Comparison of ENCODE assay signal across 9 cellular contexts in genomic region chrX:47191806-47192401, GRCh38.
DNase-seq lines count a peak whose midpoint lies in the region; FAIRE-seq and TF ChIP-seq lines count a peak whose summit lies in the region.
"Had no signal": no experiment of that assay in that cellular context is flagged by ENCODE, and none has a peak within 500 bp of the region (broad histone marks: within the 10 kb centered on the region; RNA-seq: fewer than 3 reads in every experiment).

No MANE protein-coding gene starts in this region.

- H3K9me3 ChIP-seq in MM.1S (replicated peaks; ENCODE audit: insufficient read depth, low read length) = no peaks in the 10 kb centered on the region

- peaks cover 41% of the 10 kb centered on the region for H3K79me2 ChIP-seq in MM.1S (ENCODE audit: low read length)

- H3K27ac ChIP-seq in MM.1S (ENCODE audit: low read length) = peak overlapping the region; percentile 61; the same call in 1 of the 2 replicates

- no peaks in the 10 kb centered on the region for H4K20me1 ChIP-seq in MM.1S (ENCODE audit: insufficient read depth, low read length)

- peak overlapping the region; percentile 49; the same call in 1 of the 2 replicates for H2AFZ ChIP-seq in MM.1S (ENCODE audit: low read length)

- TF ChIP-seq CTCF in D721Med (IDR thresholded peaks at IDR 0.05; ENCODE audit: insufficient read depth, missing control alignments) (no peak), MM.1S (IDR thresholded peaks at IDR 0.05; ENCODE audit: low read length) (no peak), choroid plexus epithelial cell (conservative IDR thresholded peaks at IDR 0.05; ENCODE audit: low read depth, low read length) (no peak), nephron progenitor cell (IDR thresholded peaks at IDR 0.05) (no peak), GM13976 (IDR thresholded peaks at IDR 0.05; ENCODE audit: borderline replicate concordance, control extremely low read depth, extremely low read depth, insufficient read depth, missing control alignments) (no peak)

- H3K9ac ChIP-seq in MM.1S (ENCODE audit: low read length) = peak overlapping the region; percentile 76; the same call in 1 of the 2 replicates

- no peak overlapping the region for H3K27ac Mint-ChIP-seq in nephron progenitor cell

- H3F3A ChIP-seq in MM.1S (ENCODE audit: insufficient read depth, low read length) = peaks cover 25% of the 10 kb centered on the region

- peaks cover 38% of the 10 kb centered on the region for H3K4me1 Mint-ChIP-seq in nephron progenitor cell

- FAIRE-seq in D721Med (lab: Jason Lieb, UNC) = peak; percentile 86
- FAIRE-seq: islet of Langerhans had no signal

- H3K9me2 ChIP-seq in MM.1S (replicated peaks; ENCODE audit: insufficient read depth, low read length) = no peaks in the 10 kb centered on the region

- peaks cover 3% of the 10 kb centered on the region for H3K27me3 Mint-ChIP-seq in nephron progenitor cell (ENCODE audit: low read depth, poor library complexity)

- peak overlapping the region; percentile 75 for H3K4me3 ChIP-seq in MM.1S (ENCODE audit: low read length)
- peak overlapping the region; percentile 65 for H3K4me3 ChIP-seq in choroid plexus epithelial cell (ENCODE audit: low read depth, low read length)

- H3K4me2 ChIP-seq in MM.1S (ENCODE audit: low read depth, low read length) = peak overlapping the region; percentile 86

- in situ Hi-C loops in GM13976 (cut with MboI; ENCODE audit: low sequenced_read_pairs, unreplicated experiment) = loop anchor here (10.0 kb wide), 2 partner anchors 193 to 333 kb away; no protein-coding TSS in a partner anchor

- no peaks in the 10 kb centered on the region for H3K36me3 ChIP-seq in MM.1S (replicated peaks; ENCODE audit: insufficient read depth, low read length)

- H3K9me3 Mint-ChIP-seq in nephron progenitor cell = peaks cover 11% of the 10 kb centered on the region

- peak overlapping the region; percentile 90 for H3K4me3 Mint-ChIP-seq in nephron progenitor cell

- no peak for DNase-seq in D721Med (ENCODE audit: insufficient read length, low spot score)
- DNase-seq in MM.1S = no peak
- DNase-seq in choroid plexus epithelial cell (ENCODE audit: low read depth) = no peak
- DNase-seq in nephron progenitor cell = no peak
- DNase-seq in iPS-NIHi7 (ENCODE audit: extremely low spot score) = no peak
- no peak for DNase-seq in GM13976 (ENCODE audit: low spot score)
- no peak for DNase-seq in NCI-H2196 (lab: John Stamatoyannopoulos, UW; ENCODE audit: unreplicated experiment)
- DNase-seq in NCI-H526 treated with DMSO at 0.1 percent for 48 hours (lab: John Stamatoyannopoulos, UW) = no peak

- H3K4me1 ChIP-seq in MM.1S (ENCODE audit: low read length) = peaks cover 14% of the 10 kb centered on the region; the same call in 1 of the 2 replicates

- H3K36me3 Mint-ChIP-seq in nephron progenitor cell (ENCODE audit: low read depth) = peaks cover 19% of the 10 kb centered on the region

- no peaks in the 10 kb centered on the region for H3K27me3 ChIP-seq in MM.1S (replicated peaks; ENCODE audit: insufficient read depth, low read length)
